7 cellular contexts compared by ENCODE assay signal in genomic region chr1:247070645-247071044, GRCh38.
"Had no signal": no experiment of that assay in that cellular context is flagged by ENCODE, and none has a peak within 500 bp of the region (broad histone marks: within the 10 kb centered on the region; RNA-seq: fewer than 3 reads in every experiment).

No MANE protein-coding gene starts in this region.

- FAIRE-seq: GM12878, GM12891, GM12892, GM18507, GM19239 had no signal

- ATAC-seq: GM12878 had no signal

- DNase-seq: GDM1, GF-D8 had no signal

- H3K4me3 ChIP-seq: GM12878 had no signal
